ENCODE assay signal across 8 cellular contexts in the genomic region with DNA sequence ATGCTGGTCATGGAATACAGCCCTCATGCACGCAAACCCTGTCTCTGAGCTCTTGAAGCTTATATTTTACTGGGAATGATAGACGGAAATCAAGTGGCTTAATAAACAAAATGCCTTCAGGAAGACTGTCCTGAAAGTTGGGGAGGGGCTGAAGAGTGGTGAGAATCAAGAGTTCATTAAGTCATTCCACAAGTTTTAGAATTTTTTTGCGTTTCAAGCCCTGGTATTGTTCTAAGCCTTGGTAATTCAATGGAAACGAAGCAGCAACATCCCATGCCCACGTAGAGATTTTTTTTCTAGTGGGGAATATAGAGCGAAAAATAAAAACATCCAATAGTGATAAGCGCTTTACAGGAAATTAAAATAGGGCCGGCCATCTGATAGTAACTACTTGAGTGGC. TPM values are rescaled to one million over a fixed set of nuclear protein-coding genes. Genes with fewer than 3 reads are reported as not detected.
DNase-seq lines count a peak whose midpoint lies in the region; ATAC-seq and TF ChIP-seq lines count a peak whose summit lies in the region.

No MANE protein-coding gene starts in this region.

- H3K27ac Mint-ChIP-seq in activated CD4-positive, alpha-beta T cell treated with anti-CD3 and anti-CD28 coated beads, Interleukin-2, amount 10 ng/mL, durations not matched to agents 24 days and 14 days, result peak overlapping the region; percentile 99

- peaks cover 31% of the 10 kb centered on the region for H3K4me1 Mint-ChIP-seq in activated CD4-positive, alpha-beta T cell treated with anti-CD3 and anti-CD28 coated beads, Interleukin-2, amount 10 ng/mL, durations not matched to agents 24 days and 14 days

- no peaks in the 10 kb centered on the region for H3K9me3 ChIP-seq in ascending aorta
- H3K9me3 ChIP-seq in right lobe of liver, result no peaks in the 10 kb centered on the region
- no peaks in the 10 kb centered on the region for H3K9me3 ChIP-seq in thymus (ENCODE audit: control insufficient read depth)

- H3K36me3 Mint-ChIP-seq in activated CD4-positive, alpha-beta T cell treated with anti-CD3 and anti-CD28 coated beads, Interleukin-2, amount 10 ng/mL, durations not matched to agents 24 days and 14 days (ENCODE audit: low read depth), result peaks cover 30% of the 10 kb centered on the region

- ATAC-seq in right lobe of liver (no peak), HG03025 (IDR thresholded peaks at IDR 0.05; ENCODE audit: low FRiP score, unreplicated experiment) (no peak), HG02759 (IDR thresholded peaks at IDR 0.05; ENCODE audit: unreplicated experiment) (no peak)

- no peaks in the 10 kb centered on the region for H3K27me3 Mint-ChIP-seq in activated CD4-positive, alpha-beta T cell treated with anti-CD3 and anti-CD28 coated beads, Interleukin-2, amount 10 ng/mL, durations not matched to agents 24 days and 14 days

- WGBS in right lobe of liver (ENCODE audit: insufficient coverage, low coverage, low lambda C conversion rate, missing lambda C conversion rate), result 16% methylated on average over 8 of the region's 8 CpGs
- 18% methylated on average over 8 of the region's 8 CpGs for WGBS in thymus

- peak overlapping the region; percentile 92 for H3K4me3 Mint-ChIP-seq in activated CD4-positive, alpha-beta T cell treated with anti-CD3 and anti-CD28 coated beads, Interleukin-2, amount 10 ng/mL, durations not matched to agents 24 days and 14 days

- H3K4me3 ChIP-seq in ascending aorta (peak overlapping the region; percentile 80 to 82), right lobe of liver (peak overlapping the region; percentile 78 to 91 (median 90)), thymus (ENCODE audit: low read length) (peak overlapping the region; percentile 97)

- TF ChIP-seq CTCF in ascending aorta (IDR thresholded peaks at IDR 0.05) (no peak), right lobe of liver (IDR thresholded peaks at IDR 0.05) (no peak)

- H3K9me3 Mint-ChIP-seq in activated CD4-positive, alpha-beta T cell treated with anti-CD3 and anti-CD28 coated beads, Interleukin-2, amount 10 ng/mL, durations not matched to agents 24 days and 14 days, result no peaks in the 10 kb centered on the region

- no peak for TF ChIP-seq POLR2A in right lobe of liver (IDR thresholded peaks at IDR 0.05)

- H3K27me3 ChIP-seq in ascending aorta (no peaks in the 10 kb centered on the region), right lobe of liver (no peaks in the 10 kb centered on the region), thymus (ENCODE audit: control insufficient read depth, insufficient read depth) (no peaks in the 10 kb centered on the region)

- H3K27ac ChIP-seq in ascending aorta (peak overlapping the region; percentile 94 to 98), right lobe of liver (peak overlapping the region; percentile 94 to 99 (median 97)), thymus (ENCODE audit: low read depth) (no peak overlapping the region)

- intact Hi-C loops in activated CD4-positive, alpha-beta T cell treated with anti-CD3 and anti-CD28 coated beads, Interleukin-2, amount 10 ng/mL, durations not matched to agents 24 days and 14 days (cut with micrococcal nuclease), result loop anchor here (1.0 to 5.0 kb wide), 6 partner anchors 27 to 133 kb away; a partner anchor contains a TSS
- intact Hi-C loops in ascending aorta (cut with DNase I), result loop anchor here (1.0 to 2.0 kb wide), 4 partner anchors 26 to 111 kb away; a partner anchor contains a TSS
- intact Hi-C loops in right lobe of liver (cut with DNase I), result loop anchor here in 1 of 2 donors (5.0 kb wide), 1 partner anchor 53 kb away; no protein-coding TSS in a partner anchor

- H3K4me1 ChIP-seq in ascending aorta (peaks cover 0 to 6% of the 10 kb centered on the region in 2 donors), right lobe of liver (peaks cover 0 to 6% (median 0%) of the 10 kb centered on the region in 4 donors), thymus (ENCODE audit: control insufficient read depth, insufficient read depth, low read length) (peaks cover 19% of the 10 kb centered on the region)

- H3K36me3 ChIP-seq in ascending aorta, result peaks cover under 1 to 7% of the 10 kb centered on the region in 2 donors
- peaks cover 0 to 1% (median under 1%) of the 10 kb centered on the region in 4 donors for H3K36me3 ChIP-seq in right lobe of liver
- H3K36me3 ChIP-seq in thymus (ENCODE audit: control insufficient read depth, insufficient read depth), result peaks cover 10% of the 10 kb centered on the region

- DNase-seq in activated CD4-positive, alpha-beta T cell treated with anti-CD3 and anti-CD28 coated beads, Interleukin-2, amount 10 ng/mL, durations not matched to agents 24 days and 14 days, result no peak
- DNase-seq in activated CD4-positive, alpha-beta T cell treated with anti-CD3 and anti-CD28 coated beads for 4 hours, result no peak
- DNase-seq in ascending aorta (ENCODE audit: low spot score in 2 of 2) (no peak), right lobe of liver (no peak)
- no peak for DNase-seq in activated CD4-positive, alpha-beta T cell treated with anti-CD3 and anti-CD28 coated beads for 48 hours

RNA-seq across cellular contexts. Expression of a gene that starts 0.5 kb away (rescaled TPM):
- total RNA-seq in activated CD4-positive, alpha-beta T cell treated with anti-CD3 and anti-CD28 coated beads, Interleukin-2, amount 10 ng/mL, durations not matched to agents 24 days and 14 days, result 208 and 211 TPM in 2 replicates
- total RNA-seq in ascending aorta (108 TPM), right lobe of liver (10 to 100 TPM in 5 of 6 experiments, 1 to 10 TPM in 1; 10.0 to 21.0 (median 15.6) TPM)
- 12.8 TPM for polyA plus RNA-seq in thymus

RNA-seq across cellular contexts. Expression of a gene that starts 1.8 kb away (rescaled TPM):
- total RNA-seq in activated CD4-positive, alpha-beta T cell treated with anti-CD3 and anti-CD28 coated beads, Interleukin-2, amount 10 ng/mL, durations not matched to agents 24 days and 14 days, result 75.0 and 78.7 TPM in 2 replicates
- 18.8 TPM for total RNA-seq in ascending aorta
- 10 to 100 TPM in 5 of 6 experiments, 1 to 10 TPM in 1; 8.5 to 29.1 (median 21.1) TPM for total RNA-seq in right lobe of liver
- 55.8 TPM for polyA plus RNA-seq in thymus

RNA-seq across cellular contexts. Expression of a gene that starts 38.8 kb away (rescaled TPM):
- total RNA-seq in activated CD4-positive, alpha-beta T cell treated with anti-CD3 and anti-CD28 coated beads, Interleukin-2, amount 10 ng/mL, durations not matched to agents 24 days and 14 days, result 57.5 and 66.3 TPM in 2 replicates
- total RNA-seq in ascending aorta (15.5 TPM), right lobe of liver (1 to 10 TPM; 4.7 to 9.5 (median 6.8) TPM)
- 51.3 TPM for polyA plus RNA-seq in thymus

RNA-seq across cellular contexts. Expression of a gene that starts 39.2 kb away (rescaled TPM):
- total RNA-seq in activated CD4-positive, alpha-beta T cell treated with anti-CD3 and anti-CD28 coated beads, Interleukin-2, amount 10 ng/mL, durations not matched to agents 24 days and 14 days, result 92.3 and 101 TPM in 2 replicates
- total RNA-seq in ascending aorta (not detected), right lobe of liver (1 to 10 TPM in 4 of 6 experiments, under 1 TPM in 2; 0.26 to 3.9 (median 1.5) TPM)
- polyA plus RNA-seq in thymus, result 11.3 TPM

RNA-seq across cellular contexts. Expression of a gene that starts 45.6 kb away (rescaled TPM):
- 5.4 and 6.8 TPM in 2 replicates for total RNA-seq in activated CD4-positive, alpha-beta T cell treated with anti-CD3 and anti-CD28 coated beads, Interleukin-2, amount 10 ng/mL, durations not matched to agents 24 days and 14 days
- total RNA-seq in ascending aorta (0.53 TPM), right lobe of liver (1 to 10 TPM in 4 of 6 experiments, under 1 TPM in 2; 0.49 to 3.0 (median 1.6) TPM)
- polyA plus RNA-seq in thymus, result 8.5 TPM
